ENCODE assay signal across 1 cellular context in genomic region chr5:73311291-73312110, GRCh38.
A peak's percentile ranks its signal among the peaks of the same experiment; 100 is the strongest.
TF ChIP-seq lines count a peak whose summit lies in the region.

No MANE protein-coding gene starts in this region.

TF ChIP-seq in H1, 55 proteins besides CTCF, POLR2A, EP300 and RAD21 (continued from another document):
- no peak for TF ChIP-seq ATF2 (IDR thresholded peaks at IDR 0.05; ENCODE audit: low read length)
- no peak for TF ChIP-seq USF2 (IDR thresholded peaks at IDR 0.05; ENCODE audit: low read length)
- TF ChIP-seq TAF1 (IDR thresholded peaks at IDR 0.05; ENCODE audit: low read depth, low read length), result no peak
- peak; percentile 77 for TF ChIP-seq EZH2 (IDR thresholded peaks at IDR 0.05; ENCODE audit: low read depth, low read length, severe bottlenecking)
- TF ChIP-seq JUND (IDR thresholded peaks at IDR 0.05; ENCODE audit: low read length), result peak; percentile 83
- no peak for TF ChIP-seq PHF8 (conservative IDR thresholded peaks at IDR 0.05; ENCODE audit: low read depth, low read length)
- no peak for TF ChIP-seq SIX5 (IDR thresholded peaks at IDR 0.05; ENCODE audit: low read depth, low read length)
- TF ChIP-seq GABPA (IDR thresholded peaks at IDR 0.05; ENCODE audit: borderline replicate concordance, insufficient read depth, low read length), result no peak
- TF ChIP-seq MAFK (IDR thresholded peaks at IDR 0.05; ENCODE audit: low read depth, low read length), result no peak
- no peak for TF ChIP-seq SP1 (IDR thresholded peaks at IDR 0.05; ENCODE audit: low read depth, low read length)
- no peak for TF ChIP-seq NRF1 (IDR thresholded peaks at IDR 0.05; ENCODE audit: low read depth, low read length)
- no peak for TF ChIP-seq ZNF274 (IDR thresholded peaks at IDR 0.05; ENCODE audit: borderline replicate concordance, extremely low read depth, low read length)
- no peak for TF ChIP-seq JUN (IDR thresholded peaks at IDR 0.05; ENCODE audit: low read depth, low read length)
- no peak for TF ChIP-seq CHD2 (IDR thresholded peaks at IDR 0.05; ENCODE audit: low read length)
- no peak for TF ChIP-seq POU5F1 (IDR thresholded peaks at IDR 0.05; ENCODE audit: low read depth, low read length)
- no peak for TF ChIP-seq KDM1A (IDR thresholded peaks at IDR 0.05; ENCODE audit: borderline replicate concordance, low read length)
- no peak for TF ChIP-seq SP4 (IDR thresholded peaks at IDR 0.05; ENCODE audit: low read length)
- no peak for TF ChIP-seq RXRA (IDR thresholded peaks at IDR 0.05; ENCODE audit: insufficient read depth, low read depth, low read length)
- no peak for TF ChIP-seq BRCA1 (IDR thresholded peaks at IDR 0.05; ENCODE audit: low read depth, low read length)
- TF ChIP-seq ATF3 (IDR thresholded peaks at IDR 0.05; ENCODE audit: insufficient read depth, low read depth, low read length), result no peak
- TF ChIP-seq CEBPB (IDR thresholded peaks at IDR 0.05; ENCODE audit: low read depth, low read length), result no peak
- TF ChIP-seq ASH2L (IDR thresholded peaks at IDR 0.05; ENCODE audit: low read length), result no peak
- TF ChIP-seq RNF2 (IDR thresholded peaks at IDR 0.05; ENCODE audit: borderline replicate concordance, low read depth, low read length, missing control alignments, poor library complexity, severe bottlenecking), result peak; percentile 38
- 0 out of 2 replicates have a peak, but pooled peaks have one; percentile 24 for TF ChIP-seq BACH1 (IDR thresholded peaks at IDR 0.05; ENCODE audit: low read length)
- TF ChIP-seq TEAD4 (IDR thresholded peaks at IDR 0.05; ENCODE audit: low read depth, low read length), result 0 out of 2 replicates have a peak, but pooled peaks have one; percentile 22
- no peak for TF ChIP-seq BCL11A (IDR thresholded peaks at IDR 0.05; ENCODE audit: low read depth in 2 of 2, low read length in 2 of 2)
- no peak for TF ChIP-seq SAP30 (IDR thresholded peaks at IDR 0.05; ENCODE audit: insufficient read depth, insufficient replicate concordance, low read length)
- no peak for TF ChIP-seq SP2 (IDR thresholded peaks at IDR 0.05; ENCODE audit: low read length)
- peak; percentile 73 for TF ChIP-seq SUZ12 (IDR thresholded peaks at IDR 0.05; ENCODE audit: low read length)
- no peak for TF ChIP-seq TAF7 (optimal IDR thresholded peaks at IDR 0.05; ENCODE audit: borderline replicate concordance, low read depth, low read length)
- no peak for TF ChIP-seq HDAC6 (IDR thresholded peaks at IDR 0.05; ENCODE audit: low read depth, low read length)
- 0 out of 2 replicates have a peak, but pooled peaks have one; percentile 36 for TF ChIP-seq RBBP5 (IDR thresholded peaks at IDR 0.05; ENCODE audit: borderline replicate concordance, low read depth, low read length)
- TF ChIP-seq NANOG (IDR thresholded peaks at IDR 0.05; ENCODE audit: insufficient read depth, low read depth, low read length, poor library complexity, severe bottlenecking), result no peak
- no peak for TF ChIP-seq CHD7 (IDR thresholded peaks at IDR 0.05; ENCODE audit: insufficient replicate concordance, low read length)
- TF ChIP-seq SIRT6 (IDR thresholded peaks at IDR 0.05; ENCODE audit: low read length), result no peak
- TF ChIP-seq EGR1 (IDR thresholded peaks at IDR 0.05; ENCODE audit: borderline replicate concordance, low read depth, low read length), result no peak
- TF ChIP-seq KDM4A (IDR thresholded peaks at IDR 0.05; ENCODE audit: low read depth, low read length, severe bottlenecking), result peak; percentile 52
- TF ChIP-seq KDM5A (IDR thresholded peaks at IDR 0.05; ENCODE audit: low read length), result no peak
- no peak for TF ChIP-seq CBX8 (IDR thresholded peaks at IDR 0.05; ENCODE audit: borderline replicate concordance, low read depth, low read length)
- 0 out of 4 replicates have a peak, but pooled peaks of 1 of the 2 experiments have one; percentile 21 for TF ChIP-seq SIN3A (conservative IDR thresholded peaks at IDR 0.05 in 1 of 2, IDR thresholded peaks at IDR 0.05 in 1 of 2; ENCODE audit: low read depth in 1 of 2, low read length in 2 of 2)
- TF ChIP-seq CBX5 (IDR thresholded peaks at IDR 0.05; ENCODE audit: low read depth, low read length), result no peak
- TF ChIP-seq FOSL1 (IDR thresholded peaks at IDR 0.05; ENCODE audit: insufficient read depth, low read depth, low read length), result no peak
